Comparison of ENCODE assay signal across 11 cellular contexts in the genomic region with DNA sequence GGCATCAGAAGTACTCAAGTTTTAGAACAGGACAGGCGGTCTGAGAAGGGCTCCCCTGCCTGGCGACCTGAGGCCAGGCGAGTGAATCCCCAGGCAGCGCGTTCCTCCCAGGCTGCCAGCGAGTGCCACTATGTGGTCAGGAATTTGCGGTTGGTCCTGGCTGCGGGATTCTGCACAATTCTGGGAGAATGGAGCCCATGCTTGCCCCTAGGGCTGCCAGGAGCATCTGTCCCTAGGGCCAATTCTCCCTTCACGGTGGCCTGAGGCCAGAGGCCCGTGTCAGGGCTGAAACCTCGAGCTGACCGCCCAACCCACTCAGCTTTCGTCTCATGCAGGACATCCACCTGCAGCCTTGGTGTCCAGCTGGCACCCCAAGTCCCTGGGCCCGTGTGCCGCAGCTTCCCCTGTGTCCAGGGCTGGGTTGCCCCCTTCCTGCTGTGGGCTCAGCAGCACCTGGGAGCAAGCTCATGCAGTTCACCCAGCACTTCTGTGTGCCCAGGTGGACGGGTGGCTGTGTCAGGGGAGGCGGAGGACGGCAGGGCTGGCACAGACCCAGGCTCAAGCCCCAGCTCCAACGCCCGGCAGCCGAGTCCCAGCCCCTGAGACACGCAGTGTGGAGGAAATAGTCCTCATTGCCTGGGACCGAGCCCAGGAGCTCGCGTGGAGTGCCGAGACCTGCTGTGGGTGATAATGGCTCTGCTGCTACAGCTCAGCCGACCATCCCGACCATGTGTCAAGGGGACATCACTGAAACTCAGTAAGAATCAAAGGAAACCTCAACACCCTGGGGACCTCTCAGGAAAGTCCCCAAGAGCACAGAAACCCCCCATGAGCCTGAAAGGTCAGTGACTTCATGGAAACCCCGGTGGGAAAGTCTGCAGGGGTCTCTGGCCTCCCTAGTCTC. TPM values are rescaled to one million over a fixed set of nuclear protein-coding genes. Genes with fewer than 3 reads are reported as not detected.
DNase-seq lines count a peak whose midpoint lies in the region; ATAC-seq and TF ChIP-seq lines count a peak whose summit lies in the region.
"Had no signal": no experiment of that assay in that cellular context is flagged by ENCODE, and none has a peak within 500 bp of the region (broad histone marks: within the 10 kb centered on the region; RNA-seq: fewer than 3 reads in every experiment).

No MANE protein-coding gene starts in this region.

- peaks cover 15% of the 10 kb centered on the region for H3K4me1 Mint-ChIP-seq in T-helper 17 cell
- peaks cover 14% of the 10 kb centered on the region for H3K4me1 Mint-ChIP-seq in activated naive CD4-positive, alpha-beta T cell treated with anti-CD3 and anti-CD28 coated beads for 36 hours (ENCODE audit: low read depth)
- H3K4me1 Mint-ChIP-seq in activated T-helper 17 cell treated with anti-CD3 and anti-CD28 coated beads, Interleukin-2, amount 50 U/mL, for 72 hours: peaks cover 11% of the 10 kb centered on the region

- no peaks in the 10 kb centered on the region for H3K9me3 Mint-ChIP-seq in activated naive CD4-positive, alpha-beta T cell treated with anti-CD3 and anti-CD28 coated beads for 36 hours
- H3K9me3 Mint-ChIP-seq in activated T-helper 17 cell treated with anti-CD3 and anti-CD28 coated beads, Interleukin-2, amount 50 U/mL, for 72 hours: no peaks in the 10 kb centered on the region
- H3K9me3 Mint-ChIP-seq: activated CD4-positive, alpha-beta T cell treated with anti-CD3 and anti-CD28 coated beads, Interleukin-2, amount 10 ng/mL, durations not matched to agents 24 days and 14 days had no signal

- CTCF ChIA-PET in activated naive CD4-positive, alpha-beta T cell treated with anti-CD3 and anti-CD28 coated beads for 36 hours (lab: Charles Lee): no interaction called here

- no peaks in the 10 kb centered on the region for H3K9me3 ChIP-seq in T-helper 17 cell (ENCODE audit: control insufficient read depth, low read length, poor library complexity, severe bottlenecking)

- peak; percentile 43 for TF ChIP-seq POLR2A in GM15510 (IDR thresholded peaks at IDR 0.05; ENCODE audit: borderline replicate concordance, extremely low read depth, insufficient read length)

- intact Hi-C loops in activated naive CD4-positive, alpha-beta T cell treated with anti-CD3 and anti-CD28 coated beads for 36 hours (cut with micrococcal nuclease): no loop called here

- ATAC-seq in GM19395 (IDR thresholded peaks at IDR 0.05; ENCODE audit: unreplicated experiment) (peak; percentile 50), HG02970 (IDR thresholded peaks at IDR 0.05; ENCODE audit: low FRiP score, unreplicated experiment) (peak; percentile 59), T-helper 17 cell (peak; percentile 47)
- ATAC-seq in activated T-helper 17 cell treated with anti-CD3 and anti-CD28 coated beads, Interleukin-2, amount 50 U/mL, for 72 hours (replicated peaks): no peak

- no peak for DNase-seq in T-helper 17 cell
- DNase-seq in activated naive CD4-positive, alpha-beta T cell treated with anti-CD3 and anti-CD28 coated beads for 36 hours: no peak
- DNase-seq in SW 1271 (lab: John Stamatoyannopoulos, UW): no peak
- no peak for DNase-seq in occipital lobe (lab: John Stamatoyannopoulos, UW)
- DNase-seq: activated CD4-positive, alpha-beta T cell treated with anti-CD3 and anti-CD28 coated beads, Interleukin-2, amount 10 ng/mL, durations not matched to agents 24 days and 14 days; DMS153 had no signal

- H3K36me3 Mint-ChIP-seq in T-helper 17 cell (ENCODE audit: low read depth): no peaks in the 10 kb centered on the region
- peaks cover 14% of the 10 kb centered on the region for H3K36me3 Mint-ChIP-seq in activated naive CD4-positive, alpha-beta T cell treated with anti-CD3 and anti-CD28 coated beads for 36 hours (ENCODE audit: low read depth)
- H3K36me3 Mint-ChIP-seq in activated T-helper 17 cell treated with anti-CD3 and anti-CD28 coated beads, Interleukin-2, amount 50 U/mL, for 72 hours (ENCODE audit: low read depth): peaks cover 44% of the 10 kb centered on the region

- H3K27me3 Mint-ChIP-seq in T-helper 17 cell: no peaks in the 10 kb centered on the region
- H3K27me3 Mint-ChIP-seq in activated naive CD4-positive, alpha-beta T cell treated with anti-CD3 and anti-CD28 coated beads for 36 hours (ENCODE audit: low read depth): no peaks in the 10 kb centered on the region
- H3K27me3 Mint-ChIP-seq in activated T-helper 17 cell treated with anti-CD3 and anti-CD28 coated beads, Interleukin-2, amount 50 U/mL, for 72 hours: no peaks in the 10 kb centered on the region
- H3K27me3 Mint-ChIP-seq: activated CD4-positive, alpha-beta T cell treated with anti-CD3 and anti-CD28 coated beads, Interleukin-2, amount 10 ng/mL, durations not matched to agents 24 days and 14 days had no signal

- H3K4me3 Mint-ChIP-seq in T-helper 17 cell: no peak overlapping the region
- no peak overlapping the region for H3K4me3 Mint-ChIP-seq in activated naive CD4-positive, alpha-beta T cell treated with anti-CD3 and anti-CD28 coated beads for 36 hours
- H3K4me3 Mint-ChIP-seq in activated T-helper 17 cell treated with anti-CD3 and anti-CD28 coated beads, Interleukin-2, amount 50 U/mL, for 72 hours: no peak overlapping the region
- H3K4me3 Mint-ChIP-seq: activated CD4-positive, alpha-beta T cell treated with anti-CD3 and anti-CD28 coated beads, Interleukin-2, amount 10 ng/mL, durations not matched to agents 24 days and 14 days had no signal

- H3K27ac Mint-ChIP-seq in T-helper 17 cell: peak overlapping the region; percentile 53
- H3K27ac Mint-ChIP-seq in activated naive CD4-positive, alpha-beta T cell treated with anti-CD3 and anti-CD28 coated beads for 36 hours: no peak overlapping the region
- H3K27ac Mint-ChIP-seq in activated T-helper 17 cell treated with anti-CD3 and anti-CD28 coated beads, Interleukin-2, amount 50 U/mL, for 72 hours: no peak overlapping the region
- H3K27ac Mint-ChIP-seq: activated CD4-positive, alpha-beta T cell treated with anti-CD3 and anti-CD28 coated beads, Interleukin-2, amount 10 ng/mL, durations not matched to agents 24 days and 14 days had no signal

RNA-seq across cellular contexts. Expression of a gene that starts 39.1 kb away (rescaled TPM):
- 10 to 100 TPM; 23.4 to 24.8 TPM for total RNA-seq in T-helper 17 cell
- 10 to 100 TPM; 31.2 to 34.1 TPM for total RNA-seq in activated naive CD4-positive, alpha-beta T cell treated with anti-CD3 and anti-CD28 coated beads for 36 hours
- total RNA-seq in occipital lobe: 129 TPM
- total RNA-seq in activated T-helper 17 cell treated with anti-CD3 and anti-CD28 coated beads, Interleukin-2, amount 50 U/mL, for 72 hours: 10 to 100 TPM; 38.5 to 62.7 TPM

RNA-seq across cellular contexts. Expression of a gene that starts 39.4 kb away (rescaled TPM):
- total RNA-seq in T-helper 17 cell (not detected), occipital lobe (not detected)
- total RNA-seq in activated naive CD4-positive, alpha-beta T cell treated with anti-CD3 and anti-CD28 coated beads for 36 hours: not detected
- total RNA-seq in activated T-helper 17 cell treated with anti-CD3 and anti-CD28 coated beads, Interleukin-2, amount 50 U/mL, for 72 hours: not detected
- total RNA-seq: activated CD4-positive, alpha-beta T cell treated with anti-CD3 and anti-CD28 coated beads, Interleukin-2, amount 10 ng/mL, durations not matched to agents 24 days and 14 days; fibroblast of villous mesenchyme had no signal
